Comparison of ENCODE assay signal across 8 cellular contexts in the genomic region with DNA sequence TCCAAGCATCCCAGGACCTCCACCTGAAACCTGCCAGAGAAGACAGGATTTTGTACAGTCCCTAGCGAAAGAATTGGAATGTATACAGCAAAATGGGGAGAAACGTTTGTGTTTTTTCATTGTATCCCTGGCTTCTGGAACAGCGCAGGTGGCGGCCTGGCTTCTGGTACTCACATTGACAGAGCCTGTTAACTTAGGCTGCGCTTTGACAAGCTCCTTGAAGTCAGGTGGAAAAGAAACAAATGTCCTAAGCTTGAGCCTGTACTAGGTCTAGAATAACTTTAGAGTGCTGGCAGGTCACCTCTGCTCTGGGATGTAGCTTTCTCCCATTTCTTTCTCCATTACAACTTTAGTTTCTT.
DNase-seq lines count a peak whose midpoint lies in the region; ATAC-seq and TF ChIP-seq lines count a peak whose summit lies in the region.

No MANE protein-coding gene starts in this region.

- no peaks in the 10 kb centered on the region for H3K79me2 ChIP-seq in H9 (ENCODE audit: insufficient read depth, low read length)

- H4K91ac ChIP-seq in H9 (ENCODE audit: insufficient read length, low read depth, low read length): no peak overlapping the region

- H3K18ac ChIP-seq in H9 (ENCODE audit: insufficient read length, low read depth, low read length): no peak overlapping the region

- H3K79me1 ChIP-seq in H9 (ENCODE audit: insufficient read depth, low read depth, low read length, poor library complexity, severe bottlenecking): no peaks in the 10 kb centered on the region

- no peaks in the 10 kb centered on the region; the same call in none of the 2 replicates for H3K27me3 Mint-ChIP-seq in H9 (ENCODE audit: low read depth)
- no peaks in the 10 kb centered on the region for H3K27me3 Mint-ChIP-seq in memory B cell
- H3K27me3 Mint-ChIP-seq in stimulated activated naive B cell treated with anti-CD40 and anti-IgM and Interleukin-4, amounts not matched to agents 10 μg/mL and 1 μg/mL and 100 μg/mL, for 72 hours: no peaks in the 10 kb centered on the region

- H3T11ph ChIP-seq in H9 (ENCODE audit: low read length): no peak overlapping the region

- H3K27ac ChIP-seq in H9 (ENCODE audit: insufficient read length, low read depth, low read length) (no peak overlapping the region), VCaP (peak overlapping the region; percentile 68)

- H3K9me3 ChIP-seq in H9 (ENCODE audit: control insufficient read depth, low read depth, low read length): no peaks in the 10 kb centered on the region

- no peak overlapping the region for H4K5ac ChIP-seq in H9 (ENCODE audit: insufficient read length, low read depth, low read length)

- H3K27ac Mint-ChIP-seq in H9: no peak overlapping the region
- peak overlapping the region; percentile 15 for H3K27ac Mint-ChIP-seq in memory B cell
- peak overlapping the region; percentile 32 for H3K27ac Mint-ChIP-seq in stimulated activated naive B cell treated with anti-CD40 and anti-IgM and Interleukin-4, amounts not matched to agents 10 μg/mL and 1 μg/mL and 100 μg/mL, for 72 hours

- no peak overlapping the region for H3K9ac ChIP-seq in H9 (ENCODE audit: extremely low read depth, insufficient read length, low read length)

- H2BK15ac ChIP-seq in H9 (ENCODE audit: low read depth, low read length): no peak overlapping the region

- peaks cover 0 to 8% of the 10 kb centered on the region in 2 experiments; a peak in 4 of 5 replicates for H3K9me3 Mint-ChIP-seq in H9
- H3K9me3 Mint-ChIP-seq in memory B cell: peaks cover 3% of the 10 kb centered on the region
- peaks cover 4 to 8% of the 10 kb centered on the region in 2 donors for H3K9me3 Mint-ChIP-seq in stimulated activated naive B cell treated with anti-CD40 and anti-IgM and Interleukin-4, amounts not matched to agents 10 μg/mL and 1 μg/mL and 100 μg/mL, for 72 hours

- H3K23ac ChIP-seq in H9 (ENCODE audit: insufficient read length, low read depth, low read length): no peak overlapping the region

- no peak overlapping the region for H2BK5ac ChIP-seq in H9 (ENCODE audit: insufficient read length, low read length)

- H3K36me3 Mint-ChIP-seq in H9 (ENCODE audit: insufficient read depth in 1 of 3, low read depth in 3 of 3) (no peaks in the 10 kb centered on the region; a peak in 1 of 7 replicates), memory B cell (no peaks in the 10 kb centered on the region)
- peaks cover 0 to 6% of the 10 kb centered on the region in 2 donors for H3K36me3 Mint-ChIP-seq in stimulated activated naive B cell treated with anti-CD40 and anti-IgM and Interleukin-4, amounts not matched to agents 10 μg/mL and 1 μg/mL and 100 μg/mL, for 72 hours

- TF ChIP-seq CTCF in H9 (conservative IDR thresholded peaks at IDR 0.05) (no peak), VCaP (conservative IDR thresholded peaks at IDR 0.05) (no peak)

- ATAC-seq in memory B cell (ENCODE audit: low read depth): no peak
- ATAC-seq in stimulated activated naive B cell treated with anti-CD40 and anti-IgM and Interleukin-4, amounts not matched to agents 10 μg/mL and 1 μg/mL and 100 μg/mL, for 72 hours (replicated peaks): no peak
- no peak for ATAC-seq in GM21447 (IDR thresholded peaks at IDR 0.05; ENCODE audit: unreplicated experiment)
- ATAC-seq in HG02884 (IDR thresholded peaks at IDR 0.05; ENCODE audit: unreplicated experiment): no peak

- H4K20me1 ChIP-seq in H9 (ENCODE audit: control insufficient read depth, insufficient read depth, insufficient read length): no peaks in the 10 kb centered on the region

- H4K8ac ChIP-seq in H9 (replicated peaks; ENCODE audit: insufficient read length, low read depth, low read length): no peak overlapping the region

- WGBS in H9 (ENCODE audit: extremely low coverage, insufficient read length, low lambda C conversion rate): no CpG with 5 or more reads among the region's 5 CpGs

- no peak overlapping the region for H2BK20ac ChIP-seq in H9 (ENCODE audit: low read depth, low read length, poor library complexity, severe bottlenecking)

- H3K14ac ChIP-seq in H9 (ENCODE audit: insufficient read depth, low read length): no peak overlapping the region

- H3K4me2 ChIP-seq in H9 (ENCODE audit: insufficient read depth, insufficient read length, low read length): no peak overlapping the region

- no peak overlapping the region for H2AK5ac ChIP-seq in H9 (ENCODE audit: insufficient read length, low read length)

- H3K4me3 Mint-ChIP-seq in H9: no peak overlapping the region
- no peak overlapping the region for H3K4me3 Mint-ChIP-seq in memory B cell
- H3K4me3 Mint-ChIP-seq in stimulated activated naive B cell treated with anti-CD40 and anti-IgM and Interleukin-4, amounts not matched to agents 10 μg/mL and 1 μg/mL and 100 μg/mL, for 72 hours: peak overlapping the region in 1 of 2 donors; percentile 80

- no peak overlapping the region for H2BK120ac ChIP-seq in H9 (ENCODE audit: low read depth, low read length, poor library complexity, severe bottlenecking)

- no peaks in the 10 kb centered on the region for H3K27me3 ChIP-seq in H9 (ENCODE audit: insufficient read depth, low read length)

- H2BK12ac ChIP-seq in H9 (ENCODE audit: insufficient read length, low read depth, low read length): no peak overlapping the region

- H3K4me1 Mint-ChIP-seq in H9: peaks cover 17 to 19% of the 10 kb centered on the region in 2 experiments
- peaks cover 11% of the 10 kb centered on the region for H3K4me1 Mint-ChIP-seq in memory B cell
- H3K4me1 Mint-ChIP-seq in stimulated activated naive B cell treated with anti-CD40 and anti-IgM and Interleukin-4, amounts not matched to agents 10 μg/mL and 1 μg/mL and 100 μg/mL, for 72 hours: peaks cover 23 to 33% of the 10 kb centered on the region in 2 donors

- H3K23me2 ChIP-seq in H9 (ENCODE audit: insufficient read length, low read depth, low read length, poor library complexity, severe bottlenecking): no peaks in the 10 kb centered on the region

- H3K4me1 ChIP-seq in H9 (ENCODE audit: insufficient read depth, low read length): no peaks in the 10 kb centered on the region; the same call in 1 of the 2 replicates

- no peak for DNase-seq in H9
- DNase-seq in memory B cell (ENCODE audit: low spot score in 2 of 2): no peak
- no peak for DNase-seq in stimulated activated naive B cell treated with anti-CD40 and anti-IgM and Interleukin-4, amounts not matched to agents 10 μg/mL and 1 μg/mL and 100 μg/mL, for 72 hours
- DNase-seq in nucleus accumbens (lab: John Stamatoyannopoulos, UW): no peak
- no peak for DNase-seq in kidney glomerular epithelial cell (lab: John Stamatoyannopoulos, UW)

- H3K4ac ChIP-seq in H9 (ENCODE audit: low read depth, low read length): no peak overlapping the region

- no peak overlapping the region for H3K56ac ChIP-seq in H9 (ENCODE audit: insufficient read length, low read depth, low read length)

- peak overlapping the region; percentile 85 for H2AFZ ChIP-seq in H9 (ENCODE audit: low read length)

Comparison
In these comparisons a context has a peak if more than half of its experiments do, and no peak if none do; other contexts are left out.
1. H3K27ac Mint-ChIP-seq: peak in memory B cell (single experiment) and stimulated activated naive B cell treated with anti-CD40 and anti-IgM and Interleukin-4, amounts not matched to agents 10 μg/mL and 1 μg/mL and 100 μg/mL, for 72 hours (single experiment); none in H9 (0 of 3).